8 cellular contexts compared by ENCODE assay signal in the genomic region with DNA sequence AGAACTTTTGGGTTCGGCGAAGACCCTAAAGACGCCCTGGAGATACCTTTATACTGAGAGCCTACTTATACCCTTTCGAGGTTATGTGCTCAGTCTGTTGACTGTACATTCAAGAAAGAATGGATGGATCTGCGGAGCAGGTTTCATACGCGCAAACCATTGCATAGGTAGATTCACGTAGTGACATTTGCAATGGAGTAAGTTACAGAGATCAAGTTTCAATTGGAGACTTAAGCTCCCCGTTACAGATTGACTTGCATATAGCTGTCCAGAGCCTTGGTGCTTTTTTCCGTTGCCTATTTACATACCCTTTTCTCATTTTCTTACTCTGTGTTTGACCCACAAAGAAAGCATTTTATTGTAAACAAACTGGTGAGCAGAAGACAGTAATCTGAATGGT. TPM values are rescaled to one million over a fixed set of nuclear protein-coding genes. Genes with fewer than 3 reads are reported as not detected.
DNase-seq lines count a peak whose midpoint lies in the region; ATAC-seq, FAIRE-seq and TF ChIP-seq lines count a peak whose summit lies in the region.

No MANE protein-coding gene starts in this region.

- TF ChIP-seq RAD21 in A549 (conservative IDR thresholded peaks at IDR 0.05 in 1 of 2, IDR thresholded peaks at IDR 0.05 in 1 of 2): no peak

- peak overlapping the region; percentile 96 to 99 for H3K27ac ChIP-seq in A549
- H3K27ac ChIP-seq in HL-60 (replicated peaks): peak overlapping the region; percentile 99
- peak overlapping the region; percentile 98 for H3K27ac ChIP-seq in mesodermal cell (ENCODE audit: low read depth, low read length, severe bottlenecking)

- FAIRE-seq in A549 (lab: Jason Lieb, UNC): no peak

- DNase-seq in A549 (ENCODE audit: low read depth in 1 of 2, low spot score in 1 of 2) (no peak), HL-60 (ENCODE audit: low read depth in 1 of 2, low spot score in 1 of 2) (no peak), occipital lobe (lab: John Stamatoyannopoulos, UW) (no peak), posterior vena cava (ENCODE audit: low spot score) (no peak)
- DNase-seq in stimulated activated CD4-positive, alpha-beta T cell treated with anti-CD3 and anti-CD28 coated beads, Interleukin-4, amount 100 ng/mL, for 4 hours: no peak

- peaks cover 43% of the 10 kb centered on the region for H3K4me1 Mint-ChIP-seq in brain

- peaks cover 25% of the 10 kb centered on the region for H3K4me1 ChIP-seq in A549
- H3K4me1 ChIP-seq in mesodermal cell (ENCODE audit: control insufficient read depth, insufficient read depth, low read length, poor library complexity, severe bottlenecking): peaks cover 13% of the 10 kb centered on the region

- peaks cover 31% of the 10 kb centered on the region for H3K36me3 ChIP-seq in mesodermal cell (ENCODE audit: control insufficient read depth, insufficient read depth, low read length)

- intact Hi-C loops in posterior vena cava (cut with DNase I): no loop called here

- peak overlapping the region; percentile 92 to 100 (median 99) for H3K4me3 Mint-ChIP-seq in brain

- H3K9me3 ChIP-seq in A549 (no peaks in the 10 kb centered on the region), mesodermal cell (ENCODE audit: control insufficient read depth, low read length) (no peaks in the 10 kb centered on the region)

- peaks cover 18% of the 10 kb centered on the region for H3K27me3 Mint-ChIP-seq in brain

- peaks cover 15% of the 10 kb centered on the region for H3K36me3 Mint-ChIP-seq in brain

- TF ChIP-seq POLR2A in A549 (IDR thresholded peaks at IDR 0.05; ENCODE audit: low read length): no peak

- peak overlapping the region; percentile 30 to 95 (median 77) for H3K27ac Mint-ChIP-seq in brain

- POLR2A ChIA-PET in A549 (lab: Yijun Ruan, JAX): interaction anchor here (1.1 kb wide), 1 partner anchor 12 kb away, joined by 3 read pairs; no protein-coding TSS in a partner anchor

- no peaks in the 10 kb centered on the region for H3K27me3 ChIP-seq in HL-60 (ENCODE audit: insufficient read depth, poor library complexity, severe bottlenecking)

- whole genome bisulfite sequencing in A549 (ENCODE audit: missing lambda C conversion rate): 6% methylated on average over 10 of the region's 10 CpGs
- 8 to 9% methylated on average over 8 to 9 of the region's 10 CpGs for WGBS in mesodermal cell (ENCODE audit: insufficient coverage in 2 of 2), 2 experiments

- H3K4me3 ChIP-seq in A549 (peak overlapping the region; percentile 100), HL-60 (replicated peaks; ENCODE audit: insufficient read depth, low read length) (peak overlapping the region; percentile 99), mesodermal cell (ENCODE audit: extremely low read depth, insufficient read depth, low read length, poor library complexity, severe bottlenecking) (peak overlapping the region; percentile 96)

- peak overlapping the region; percentile 97 for H3K4me2 ChIP-seq in A549

- no peak for TF ChIP-seq CTCF in A549 (IDR thresholded peaks at IDR 0.05)
- TF ChIP-seq CTCF in HL-60 (IDR thresholded peaks at IDR 0.05; ENCODE audit: insufficient read depth, low read length): no peak
- TF ChIP-seq CTCF in brain (conservative IDR thresholded peaks at IDR 0.05): no peak

- TF ChIP-seq EP300 in A549 (IDR thresholded peaks at IDR 0.05): no peak

- H3K9me3 Mint-ChIP-seq in brain: no peaks in the 10 kb centered on the region

- no peak for ATAC-seq in A549
- ATAC-seq in HG03039 (IDR thresholded peaks at IDR 0.05; ENCODE audit: unreplicated experiment): no peak

- CTCF ChIA-PET in A549 (lab: Yijun Ruan, JAX): interaction anchor here (0.7 to 1.6 kb wide), 8 partner anchors 10 to 233 kb away, joined by 3 to 5 read pairs (median 4); no protein-coding TSS in a partner anchor

TF ChIP-seq in A549, 52 proteins besides CTCF, POLR2A, EP300 and RAD21:
- TF ChIP-seq, protein P1, sequence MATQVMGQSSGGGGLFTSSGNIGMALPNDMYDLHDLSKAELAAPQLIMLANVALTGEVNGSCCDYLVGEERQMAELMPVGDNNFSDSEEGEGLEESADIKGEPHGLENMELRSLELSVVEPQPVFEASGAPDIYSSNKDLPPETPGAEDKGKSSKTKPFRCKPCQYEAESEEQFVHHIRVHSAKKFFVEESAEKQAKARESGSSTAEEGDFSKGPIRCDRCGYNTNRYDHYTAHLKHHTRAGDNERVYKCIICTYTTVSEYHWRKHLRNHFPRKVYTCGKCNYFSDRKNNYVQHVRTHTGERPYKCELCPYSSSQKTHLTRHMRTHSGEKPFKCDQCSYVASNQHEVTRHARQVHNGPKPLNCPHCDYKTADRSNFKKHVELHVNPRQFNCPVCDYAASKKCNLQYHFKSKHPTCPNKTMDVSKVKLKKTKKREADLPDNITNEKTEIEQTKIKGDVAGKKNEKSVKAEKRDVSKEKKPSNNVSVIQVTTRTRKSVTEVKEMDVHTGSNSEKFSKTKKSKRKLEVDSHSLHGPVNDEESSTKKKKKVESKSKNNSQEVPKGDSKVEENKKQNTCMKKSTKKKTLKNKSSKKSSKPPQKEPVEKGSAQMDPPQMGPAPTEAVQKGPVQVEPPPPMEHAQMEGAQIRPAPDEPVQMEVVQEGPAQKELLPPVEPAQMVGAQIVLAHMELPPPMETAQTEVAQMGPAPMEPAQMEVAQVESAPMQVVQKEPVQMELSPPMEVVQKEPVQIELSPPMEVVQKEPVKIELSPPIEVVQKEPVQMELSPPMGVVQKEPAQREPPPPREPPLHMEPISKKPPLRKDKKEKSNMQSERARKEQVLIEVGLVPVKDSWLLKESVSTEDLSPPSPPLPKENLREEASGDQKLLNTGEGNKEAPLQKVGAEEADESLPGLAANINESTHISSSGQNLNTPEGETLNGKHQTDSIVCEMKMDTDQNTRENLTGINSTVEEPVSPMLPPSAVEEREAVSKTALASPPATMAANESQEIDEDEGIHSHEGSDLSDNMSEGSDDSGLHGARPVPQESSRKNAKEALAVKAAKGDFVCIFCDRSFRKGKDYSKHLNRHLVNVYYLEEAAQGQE (IDR thresholded peaks at IDR 0.05): no peak
- TF ChIP-seq HOXB13 (CRISPR knock-in tag; IDR thresholded peaks at IDR 0.05; ENCODE audit: low read depth) (no peak), RARB (CRISPR knock-in tag; IDR thresholded peaks at IDR 0.05) (no peak), JUNB (IDR thresholded peaks at IDR 0.05) (no peak)
- TF ChIP-seq, protein P2, sequence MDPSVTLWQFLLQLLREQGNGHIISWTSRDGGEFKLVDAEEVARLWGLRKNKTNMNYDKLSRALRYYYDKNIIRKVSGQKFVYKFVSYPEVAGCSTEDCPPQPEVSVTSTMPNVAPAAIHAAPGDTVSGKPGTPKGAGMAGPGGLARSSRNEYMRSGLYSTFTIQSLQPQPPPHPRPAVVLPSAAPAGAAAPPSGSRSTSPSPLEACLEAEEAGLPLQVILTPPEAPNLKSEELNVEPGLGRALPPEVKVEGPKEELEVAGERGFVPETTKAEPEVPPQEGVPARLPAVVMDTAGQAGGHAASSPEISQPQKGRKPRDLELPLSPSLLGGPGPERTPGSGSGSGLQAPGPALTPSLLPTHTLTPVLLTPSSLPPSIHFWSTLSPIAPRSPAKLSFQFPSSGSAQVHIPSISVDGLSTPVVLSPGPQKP (IDR thresholded peaks at IDR 0.05; ENCODE audit: low read depth, low read length): no peak

RNA-seq across cellular contexts. Expression of a gene that starts 0.9 kb away (rescaled TPM):
- polyA plus RNA-seq in A549 (2011; rRNA removed) (248 and 292 TPM in 2 replicates), A549 (2017; fragmentation: RNase III; extraction: RNeasy Plus Mini Kit Qiagen cat#74134 plus additional on column Dnase treatment) (113 to 127 TPM (median 122 TPM) in 3 replicates), brain (ENCODE audit: insufficient read depth, low read depth, low replicate concordance) (71.2 TPM)
- polyA plus RNA-seq in A549 (2012; cell fraction: cytosol; rRNA removed): 128 and 138 TPM in 2 replicates
- polyA plus RNA-seq in A549 (2012; cell fraction: nucleus; rRNA removed): 81.0 and 113 TPM in 2 replicates
- polyA minus RNA-seq in A549 (2011; rRNA and poly(A)+ RNA removed): 337 and 350 TPM in 2 replicates
- polyA plus RNA-seq in mesodermal cell (2013, experiment 1 of 2): 124 TPM
- polyA plus RNA-seq in mesodermal cell (2013, experiment 2 of 2): 137 TPM
- total RNA-seq in occipital lobe (111 TPM), posterior vena cava (10 to 100 TPM; 76.9 to 89.3 TPM)

RNA-seq across cellular contexts. Expression of a gene that starts 20.3 kb away (rescaled TPM):
- polyA plus RNA-seq in A549 (2011; rRNA removed) (7.4 and 12.7 TPM in 2 replicates), A549 (2017; fragmentation: RNase III; extraction: RNeasy Plus Mini Kit Qiagen cat#74134 plus additional on column Dnase treatment) (4.1 to 5.2 TPM (median 4.9 TPM) in 3 replicates), brain (ENCODE audit: insufficient read depth, low read depth, low replicate concordance) (14.1 TPM)
- 7.9 and 8.2 TPM in 2 replicates for polyA plus RNA-seq in A549 (2012; cell fraction: cytosol; rRNA removed)
- polyA plus RNA-seq in A549 (2012; cell fraction: nucleus; rRNA removed): 7.8 and 9.1 TPM in 2 replicates
- 8.0 and 11.5 TPM in 2 replicates for polyA minus RNA-seq in A549 (2011; rRNA and poly(A)+ RNA removed)
- 2.8 TPM for polyA plus RNA-seq in mesodermal cell (2013, experiment 1 of 2)
- 2.5 TPM for polyA plus RNA-seq in mesodermal cell (2013, experiment 2 of 2)
- total RNA-seq in occipital lobe (32.4 TPM), posterior vena cava (under 1 TPM in 1 of 2 donors, not detected in 1; 0.24 TPM)

Comparison
In these comparisons a context has a peak if more than half of its experiments do, and no peak if none do; other contexts are left out.
1. RNA of a gene that starts 20.3 kb away (total RNA-seq): 32.4 TPM in occipital lobe (single experiment); 0.24 TPM in posterior vena cava; every median in the first group is over 10 times any median in the second.
2. Peak in every context shown above with its lines, with median percentiles within 50 percentile points of each other: H3K27ac ChIP-seq and H3K4me3 ChIP-seq.